23 cellular contexts compared by ENCODE assay signal in genomic region chr4:127777487-127777886, GRCh38. TPM values are rescaled to one million over a fixed set of nuclear protein-coding genes. Genes with fewer than 3 reads are reported as not detected.
DNase-seq lines count a peak whose midpoint lies in the region; ATAC-seq and TF ChIP-seq lines count a peak whose summit lies in the region.
"Had no signal": no experiment of that assay in that cellular context is flagged by ENCODE, and none has a peak within 500 bp of the region (broad histone marks: within the 10 kb centered on the region; RNA-seq: fewer than 3 reads in every experiment).

No MANE protein-coding gene starts in this region.

- no TSS peak for BruUV-seq in PC-9 (replicated peaks; lab: Mats Ljungman, UMichigan)

- H3K79me2 ChIP-seq in MM.1S (ENCODE audit: low read length) (peaks cover 3% of the 10 kb centered on the region), PC-9 (ENCODE audit: low read depth) (no peaks in the 10 kb centered on the region)

- H2AFZ ChIP-seq in MM.1S (ENCODE audit: low read length) (no peak overlapping the region), neuron (ENCODE audit: low read depth, low read length) (peak overlapping the region; percentile 33), PC-9 (no peak overlapping the region; the same call in 1 of the 2 replicates)

- CTCF ChIA-PET in PC-9 (lab: Charles Lee) = no interaction called here

- H3K9me3 ChIP-seq in cardiac muscle cell (ENCODE audit: low read depth) = no peaks in the 10 kb centered on the region
- H3K9me3 ChIP-seq in MM.1S (replicated peaks; ENCODE audit: insufficient read depth, low read length) = no peaks in the 10 kb centered on the region
- no peaks in the 10 kb centered on the region for H3K9me3 ChIP-seq in neuron (ENCODE audit: low read length)
- H3K9me3 ChIP-seq in PC-9 (ENCODE audit: insufficient read depth, low read depth) = no peaks in the 10 kb centered on the region
- H3K9me3 ChIP-seq: A549, Caco-2 had no signal

- POLR2A ChIA-PET in PC-9 (lab: Charles Lee; ENCODE audit: unreplicated experiment) = no interaction called here

- H3K4me3 ChIP-seq in cardiac muscle cell (no peak overlapping the region), MM.1S (ENCODE audit: low read length) (no peak overlapping the region), neuron (ENCODE audit: low read length) (no peak overlapping the region), PC-9 (no peak overlapping the region)
- H3K4me3 ChIP-seq: A549, GM23338 had no signal

- H3K9me2 ChIP-seq in MM.1S (replicated peaks; ENCODE audit: insufficient read depth, low read length) = no peaks in the 10 kb centered on the region
- no peaks in the 10 kb centered on the region for H3K9me2 ChIP-seq in PC-9 (ENCODE audit: insufficient read depth)

- no peaks in the 10 kb centered on the region for H4K20me1 ChIP-seq in MM.1S (ENCODE audit: insufficient read depth, low read length)
- no peaks in the 10 kb centered on the region for H4K20me1 ChIP-seq in PC-9 (ENCODE audit: insufficient read depth)

- peaks cover 13% of the 10 kb centered on the region for H3K4me1 ChIP-seq in cardiac muscle cell (ENCODE audit: low read depth)
- H3K4me1 ChIP-seq in MM.1S (ENCODE audit: low read length) = peaks cover 39% of the 10 kb centered on the region
- peaks cover 8% of the 10 kb centered on the region for H3K4me1 ChIP-seq in neuron (ENCODE audit: insufficient read depth, low read length)
- H3K4me1 ChIP-seq in PC-9 (replicated peaks; ENCODE audit: insufficient read depth) = peaks cover 19% of the 10 kb centered on the region

- H3K4me2 ChIP-seq in MM.1S (ENCODE audit: low read depth, low read length) (peak overlapping the region; percentile 14; the same call in 1 of the 2 replicates), PC-9 (no peak overlapping the region)
- H3K4me2 ChIP-seq: A549, GM23338 had no signal

- H3F3A ChIP-seq in MM.1S (ENCODE audit: insufficient read depth, low read length) (peaks cover 40% of the 10 kb centered on the region), PC-9 (ENCODE audit: insufficient read depth, low read depth) (peaks cover 7% of the 10 kb centered on the region; the same call in 1 of the 2 replicates)

- no peak for DNase-seq in cardiac muscle cell (ENCODE audit: low read depth in 1 of 2, low spot score in 1 of 2)
- no peak for DNase-seq in Right ventricle myocardium inferior (ENCODE audit: missing footprints)
- DNase-seq in MM.1S = no peak
- no peak for DNase-seq in omental fat pad (ENCODE audit: low spot score)
- no peak for DNase-seq in PC-9
- DNase-seq: AML-193; Caco-2; CD4-positive, alpha-beta T cell; DMS79; GDM1; HCEC 1CT; HFFc6; IMR-90 had no signal

- peak overlapping the region; percentile 19 for H3K27ac ChIP-seq in cardiac muscle cell
- H3K27ac ChIP-seq in MM.1S (ENCODE audit: low read length) = peak overlapping the region; percentile 59; the same call in 1 of the 2 replicates
- no peak overlapping the region for H3K27ac ChIP-seq in PC-9
- H3K27ac ChIP-seq: 22Rv1, A549, C4-2B, HL-60 had no signal

- H3K9ac ChIP-seq in MM.1S (ENCODE audit: low read length) = no peak overlapping the region

- intact Hi-C loops in Right ventricle myocardium inferior (cut with DNase I) = no loop called here
- intact Hi-C loops in PC-9 (cut with micrococcal nuclease; ENCODE audit: unreplicated experiment) = no loop called here

- TF ChIP-seq CTCF in cardiac muscle cell (IDR thresholded peaks at IDR 0.05; ENCODE audit: low read depth, low read length) (no peak), MM.1S (IDR thresholded peaks at IDR 0.05; ENCODE audit: low read length) (no peak), omental fat pad (IDR thresholded peaks at IDR 0.05) (no peak), PC-9 (conservative IDR thresholded peaks at IDR 0.05) (no peak)

- no peaks in the 10 kb centered on the region for H3K36me3 ChIP-seq in cardiac muscle cell
- no peaks in the 10 kb centered on the region for H3K36me3 ChIP-seq in MM.1S (replicated peaks; ENCODE audit: insufficient read depth, low read length)
- no peaks in the 10 kb centered on the region for H3K36me3 ChIP-seq in neuron (ENCODE audit: insufficient read depth, low read length)
- H3K36me3 ChIP-seq in PC-9 (ENCODE audit: low read depth) = no peaks in the 10 kb centered on the region

- ATAC-seq in Right ventricle myocardium inferior (no peak), omental fat pad (ENCODE audit: low FRiP score) (no peak), GM19328 (IDR thresholded peaks at IDR 0.05; ENCODE audit: unreplicated experiment) (no peak)
- ATAC-seq: A549, GM23338 had no signal

- H3K27me3 ChIP-seq in cardiac muscle cell (peaks cover 2% of the 10 kb centered on the region), MM.1S (replicated peaks; ENCODE audit: insufficient read depth, low read length) (no peaks in the 10 kb centered on the region), neuron (ENCODE audit: insufficient read depth, low read length) (no peaks in the 10 kb centered on the region), PC-9 (ENCODE audit: insufficient read depth, low read depth) (no peaks in the 10 kb centered on the region)

RNA-seq across cellular contexts. Expression of gene HSPA4L, which starts 4.6 kb away (rescaled TPM):
- total RNA-seq in cardiac muscle cell (2.2 and 2.4 TPM in 2 replicates), Right ventricle myocardium inferior (6.2 TPM), omental fat pad (1 to 10 TPM; 1.3 to 4.6 (median 2.1) TPM), PC-9 (2021) (4.6 and 5.1 TPM in 2 replicates)
- polyA plus RNA-seq in cardiac muscle cell = 2.6 and 4.3 TPM in 2 replicates
- total RNA-seq: CD4-positive, alpha-beta T cell had no signal

RNA-seq across cellular contexts. Expression of gene SLC25A31, which starts 47.3 kb away (rescaled TPM):
- total RNA-seq in cardiac muscle cell (not detected in 2 replicates), Right ventricle myocardium inferior (not detected), omental fat pad (not detected), PC-9 (2021) (not detected in 2 replicates)
- 0.21 and 0.23 TPM in 2 replicates for polyA plus RNA-seq in cardiac muscle cell
- total RNA-seq: Caco-2; CD4-positive, alpha-beta T cell; Daoy; GM23338; HFFc6; HT1080; IMR-90 had no signal
- polyA plus RNA-seq: A549, BJ, GM23338, IMR-90 had no signal
